In genomic region chr10:119301397-119301796, GRCh38 we compare ENCODE assay signal across 9 cellular contexts.
DNase-seq lines count a peak whose midpoint lies in the region; ATAC-seq and TF ChIP-seq lines count a peak whose summit lies in the region.
"Had no signal": no experiment of that assay in that cellular context is flagged by ENCODE, and none has a peak within 500 bp of the region (broad histone marks: within the 10 kb centered on the region; RNA-seq: fewer than 3 reads in every experiment).

No MANE protein-coding gene starts in this region.

- H3K27me3 Mint-ChIP-seq in activated naive CD8-positive, alpha-beta T cell: no peaks in the 10 kb centered on the region
- H3K27me3 Mint-ChIP-seq in Calu3 (ENCODE audit: unreplicated experiment): peaks cover 13% of the 10 kb centered on the region

- WGBS in mammary epithelial cell (ENCODE audit: low coverage, missing lambda C conversion rate): 81% methylated on average over 8 of the region's 8 CpGs

- H3K27ac ChIP-seq in breast epithelium: peak overlapping the region; percentile 15 to 23
- H3K27ac ChIP-seq in mammary epithelial cell (ENCODE audit: insufficient read depth, low read depth, low read length): no peak overlapping the region
- peak overlapping the region; percentile 23 for H3K27ac ChIP-seq in skeletal muscle tissue (ENCODE audit: low read depth, low read length)
- H3K27ac ChIP-seq in upper lobe of right lung: peak overlapping the region; percentile 58
- no peak overlapping the region for H3K27ac ChIP-seq in colonic mucosa

- H3K4me3 Mint-ChIP-seq in activated naive CD8-positive, alpha-beta T cell: peak overlapping the region; percentile 79
- no peak overlapping the region for H3K4me3 Mint-ChIP-seq in Calu3 (ENCODE audit: low read depth, unreplicated experiment)

- H2AFZ ChIP-seq in mammary epithelial cell (ENCODE audit: low read depth, low read length): no peak overlapping the region

- H3K4me3 ChIP-seq in breast epithelium: no peak overlapping the region
- no peak overlapping the region for H3K4me3 ChIP-seq in mammary epithelial cell (replicated peaks in 1 of 3; ENCODE audit: insufficient read depth in 1 of 3, low read depth in 2 of 3, low read length in 3 of 3)
- H3K4me3 ChIP-seq in skeletal muscle tissue (ENCODE audit: low read length in 3 of 3): no peak overlapping the region
- H3K4me3 ChIP-seq in upper lobe of right lung: no peak overlapping the region
- H3K4me3 ChIP-seq in colonic mucosa: no peak overlapping the region
- H3K4me3 ChIP-seq: A549 had no signal

- CTCF ChIA-PET in mammary epithelial cell (lab: Charles Lee; ENCODE audit: low non-redundant PET) (no interaction called here), Calu3 (lab: Charles Lee) (no interaction called here)

- H3K27ac Mint-ChIP-seq in activated naive CD8-positive, alpha-beta T cell: peak overlapping the region; percentile 97
- no peak overlapping the region for H3K27ac Mint-ChIP-seq in Calu3 (ENCODE audit: unreplicated experiment)

- no peaks in the 10 kb centered on the region for H3K79me2 ChIP-seq in mammary epithelial cell (ENCODE audit: insufficient read depth, low read length)

- H3K9ac ChIP-seq in mammary epithelial cell (ENCODE audit: insufficient read depth, low read length) (no peak overlapping the region), skeletal muscle tissue (ENCODE audit: low read depth in 1 of 3, low read length in 3 of 3) (no peak overlapping the region), colonic mucosa (ENCODE audit: low read depth in 2 of 2, low read length in 2 of 2) (no peak overlapping the region)

- H3K36me3 Mint-ChIP-seq in activated naive CD8-positive, alpha-beta T cell: peaks cover 6% of the 10 kb centered on the region
- no peaks in the 10 kb centered on the region for H3K36me3 Mint-ChIP-seq in Calu3 (ENCODE audit: insufficient read depth, unreplicated experiment)

- intact Hi-C loops in breast epithelium (cut with DNase I; ENCODE audit: low total_unique reads): loop anchor here (10.0 kb wide), 1 partner anchor 97 kb away; the partner anchor contains the start of gene GRK5
- intact Hi-C loops in mammary epithelial cell (cut with micrococcal nuclease): no loop called here
- intact Hi-C loops in upper lobe of right lung (cut with DNase I): no loop called here
- intact Hi-C loops in Calu3 (cut with micrococcal nuclease; ENCODE audit: unreplicated experiment): no loop called here
- intact Hi-C loops in colonic mucosa (cut with DNase I): no loop called here

- H3K4me1 ChIP-seq in breast epithelium (no peaks in the 10 kb centered on the region), mammary epithelial cell (ENCODE audit: insufficient read depth, low read length) (peaks cover 28% of the 10 kb centered on the region), skeletal muscle tissue (ENCODE audit: control insufficient read depth in 3 of 3, insufficient read depth in 3 of 3, low read length in 3 of 3) (peaks cover 29 to 40% (median 37%) of the 10 kb centered on the region in 3 donors), upper lobe of right lung (peaks cover 38% of the 10 kb centered on the region), colonic mucosa (no peaks in the 10 kb centered on the region)

- TF ChIP-seq CTCF in breast epithelium (IDR thresholded peaks at IDR 0.05) (no peak), mammary epithelial cell (conservative IDR thresholded peaks at IDR 0.05 in 1 of 2, IDR thresholded peaks at IDR 0.05 in 1 of 2; ENCODE audit: extremely low read depth in 1 of 2, insufficient read depth in 1 of 2, low read depth in 1 of 2, low read length in 2 of 2) (no peak), upper lobe of right lung (IDR thresholded peaks at IDR 0.05) (no peak), Calu3 (IDR thresholded peaks at IDR 0.05; ENCODE audit: unreplicated experiment) (no peak), colonic mucosa (IDR thresholded peaks at IDR 0.05) (no peak)

- peak; percentile 57 for ATAC-seq in upper lobe of right lung
- ATAC-seq: A549 had no signal

- in situ Hi-C loops in mammary epithelial cell (cut with MboI; ENCODE audit: low sequenced_read_pairs in 2 of 2): no loop called here

- H3K4me1 Mint-ChIP-seq in activated naive CD8-positive, alpha-beta T cell (ENCODE audit: low read depth): peaks cover 74% of the 10 kb centered on the region
- H3K4me1 Mint-ChIP-seq in Calu3 (ENCODE audit: low read depth, unreplicated experiment): no peaks in the 10 kb centered on the region

- H3K36me3 ChIP-seq in breast epithelium: no peaks in the 10 kb centered on the region
- no peaks in the 10 kb centered on the region for H3K36me3 ChIP-seq in mammary epithelial cell (ENCODE audit: insufficient read depth, low read length)
- no peaks in the 10 kb centered on the region for H3K36me3 ChIP-seq in skeletal muscle tissue (ENCODE audit: control insufficient read depth in 3 of 3, insufficient read depth in 3 of 3, low read length in 3 of 3)
- H3K36me3 ChIP-seq in upper lobe of right lung: no peaks in the 10 kb centered on the region
- H3K36me3 ChIP-seq in colonic mucosa: no peaks in the 10 kb centered on the region

- H3K9me3 ChIP-seq in breast epithelium (no peaks in the 10 kb centered on the region), mammary epithelial cell (replicated peaks; ENCODE audit: insufficient read depth, low read length) (no peaks in the 10 kb centered on the region), skeletal muscle tissue (ENCODE audit: control insufficient read depth in 3 of 3, low read length in 3 of 3) (no peaks in the 10 kb centered on the region), upper lobe of right lung (no peaks in the 10 kb centered on the region), colonic mucosa (no peaks in the 10 kb centered on the region)
- H3K9me3 ChIP-seq: A549 had no signal

- H4K20me1 ChIP-seq in mammary epithelial cell (ENCODE audit: insufficient read depth, low read length): no peaks in the 10 kb centered on the region

- dilution Hi-C loops in mammary epithelial cell (cut with HindIII; ENCODE audit: low sequenced_read_pairs): no loop called here

- no peaks in the 10 kb centered on the region for H3K9me3 Mint-ChIP-seq in activated naive CD8-positive, alpha-beta T cell (ENCODE audit: low read depth)
- no peaks in the 10 kb centered on the region for H3K9me3 Mint-ChIP-seq in Calu3 (ENCODE audit: low read depth, unreplicated experiment)

- no peaks in the 10 kb centered on the region for H3K27me3 ChIP-seq in breast epithelium
- H3K27me3 ChIP-seq in mammary epithelial cell (ENCODE audit: insufficient read depth, low read length): no peaks in the 10 kb centered on the region
- no peaks in the 10 kb centered on the region for H3K27me3 ChIP-seq in skeletal muscle tissue (ENCODE audit: control insufficient read depth in 3 of 3, insufficient read depth in 3 of 3, low read length in 3 of 3)
- no peaks in the 10 kb centered on the region for H3K27me3 ChIP-seq in upper lobe of right lung
- no peaks in the 10 kb centered on the region for H3K27me3 ChIP-seq in colonic mucosa

- TF ChIP-seq POLR2A in breast epithelium (IDR thresholded peaks at IDR 0.05): no peak

- no peak overlapping the region for H3K4me2 ChIP-seq in mammary epithelial cell (ENCODE audit: insufficient read depth, low read depth, low read length)
- H3K4me2 ChIP-seq: A549 had no signal

- BruUV-seq in mammary epithelial cell (replicated peaks; lab: Mats Ljungman, UMichigan) (no TSS peak), Calu3 (replicated peaks; lab: Mats Ljungman, UMichigan) (no TSS peak)

- no peak for DNase-seq in breast epithelium (ENCODE audit: low spot score in 2 of 2)
- DNase-seq in mammary epithelial cell: no peak
- DNase-seq in upper lobe of right lung: no peak
- DNase-seq in NCI-H1930 (lab: John Stamatoyannopoulos, UW): no peak
- DNase-seq in Calu3: no peak
- DNase-seq in colonic mucosa: no peak

Comparison
In these comparisons a context has a peak if more than half of its experiments do, and no peak if none do; other contexts are left out.
1. H3K27ac ChIP-seq: peak in breast epithelium (2 of 2), skeletal muscle tissue (single experiment) and upper lobe of right lung (single experiment); none in mammary epithelial cell (single experiment) and colonic mucosa (single experiment).